2 cellular contexts compared by ENCODE assay signal in the genomic region with DNA sequence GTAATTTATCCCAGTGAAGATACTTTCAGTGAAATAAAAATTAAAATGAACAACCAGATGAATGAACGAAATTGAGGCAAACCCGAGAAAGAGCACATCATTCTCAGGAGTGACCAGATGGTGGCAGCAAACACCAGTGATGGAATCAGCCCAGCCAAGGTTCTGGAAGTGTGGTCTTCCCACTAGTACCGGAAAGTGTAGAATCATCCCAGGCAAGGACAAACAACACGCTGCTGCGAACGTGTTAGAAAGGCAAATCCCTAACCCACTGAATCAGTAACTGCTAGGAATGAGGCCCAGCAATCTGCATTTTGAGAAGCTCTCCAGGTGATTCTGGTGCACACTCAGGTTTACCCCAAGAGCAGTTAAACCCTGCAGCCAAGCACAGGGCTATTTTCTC.
A peak's percentile ranks its signal among the peaks of the same experiment; 100 is the strongest.
TF ChIP-seq lines count a peak whose summit lies in the region.

No MANE protein-coding gene starts in this region.

TF ChIP-seq in HEK293, 187 proteins besides CTCF, POLR2A, EP300 and RAD21:
- TF ChIP-seq ZNF248 (tag by site-specific recombination; IDR thresholded peaks at IDR 0.05), result no peak
- no peak for TF ChIP-seq ZFP37 (tag by site-specific recombination; IDR thresholded peaks at IDR 0.05)
- TF ChIP-seq, protein P1, sequence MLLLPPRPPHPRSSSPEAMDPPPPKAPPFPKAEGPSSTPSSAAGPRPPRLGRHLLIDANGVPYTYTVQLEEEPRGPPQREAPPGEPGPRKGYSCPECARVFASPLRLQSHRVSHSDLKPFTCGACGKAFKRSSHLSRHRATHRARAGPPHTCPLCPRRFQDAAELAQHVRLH (tag by site-specific recombination; IDR thresholded peaks at IDR 0.05), result no peak
- TF ChIP-seq OVOL3 (tag by site-specific recombination; IDR thresholded peaks at IDR 0.05), result no peak
- no peak for TF ChIP-seq ZNF768 (tag by site-specific recombination; IDR thresholded peaks at IDR 0.05)
- TF ChIP-seq, protein P2, sequence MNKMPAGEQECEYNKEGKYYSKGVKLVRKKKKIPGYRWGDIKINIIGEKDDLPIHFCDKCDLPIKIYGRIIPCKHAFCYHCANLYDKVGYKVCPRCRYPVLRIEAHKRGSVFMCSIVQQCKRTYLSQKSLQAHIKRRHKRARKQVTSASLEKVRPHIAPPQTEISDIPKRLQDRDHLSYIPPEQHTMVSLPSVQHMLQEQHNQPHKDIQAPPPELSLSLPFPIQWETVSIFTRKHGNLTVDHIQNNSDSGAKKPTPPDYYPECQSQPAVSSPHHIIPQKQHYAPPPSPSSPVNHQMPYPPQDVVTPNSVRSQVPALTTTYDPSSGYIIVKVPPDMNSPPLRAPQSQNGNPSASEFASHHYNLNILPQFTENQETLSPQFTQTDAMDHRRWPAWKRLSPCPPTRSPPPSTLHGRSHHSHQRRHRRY (tag by site-specific recombination; IDR thresholded peaks at IDR 0.05), result no peak
- no peak for TF ChIP-seq HOXC10 (CRISPR knock-in tag; IDR thresholded peaks at IDR 0.05)
- no peak for TF ChIP-seq ZNF426 (tag by site-specific recombination; IDR thresholded peaks at IDR 0.05)
- TF ChIP-seq YY1 (tag by site-specific recombination; IDR thresholded peaks at IDR 0.05), result no peak
- no peak for TF ChIP-seq ZNF416 (tag by site-specific recombination; IDR thresholded peaks at IDR 0.05)
- no peak for TF ChIP-seq ELK4 (IDR thresholded peaks at IDR 0.05; ENCODE audit: borderline replicate concordance, low read depth, low read length)
- TF ChIP-seq SALL2 (tag by site-specific recombination; IDR thresholded peaks at IDR 0.05; ENCODE audit: borderline replicate concordance), result no peak
- TF ChIP-seq ZNF654 (tag by site-specific recombination; IDR thresholded peaks at IDR 0.05; ENCODE audit: low read depth), result peak; percentile 97
- TF ChIP-seq MEIS1 (CRISPR knock-in tag; IDR thresholded peaks at IDR 0.05; ENCODE audit: borderline replicate concordance), result no peak
- no peak for TF ChIP-seq HOXA7 (CRISPR knock-in tag; IDR thresholded peaks at IDR 0.05; ENCODE audit: borderline replicate concordance)
- no peak for TF ChIP-seq ZNF274 (IDR thresholded peaks at IDR 0.05; ENCODE audit: low read length)
- TF ChIP-seq ZNF274 (tag by site-specific recombination; IDR thresholded peaks at IDR 0.05; ENCODE audit: borderline replicate concordance), result no peak
- TF ChIP-seq, protein P3, sequence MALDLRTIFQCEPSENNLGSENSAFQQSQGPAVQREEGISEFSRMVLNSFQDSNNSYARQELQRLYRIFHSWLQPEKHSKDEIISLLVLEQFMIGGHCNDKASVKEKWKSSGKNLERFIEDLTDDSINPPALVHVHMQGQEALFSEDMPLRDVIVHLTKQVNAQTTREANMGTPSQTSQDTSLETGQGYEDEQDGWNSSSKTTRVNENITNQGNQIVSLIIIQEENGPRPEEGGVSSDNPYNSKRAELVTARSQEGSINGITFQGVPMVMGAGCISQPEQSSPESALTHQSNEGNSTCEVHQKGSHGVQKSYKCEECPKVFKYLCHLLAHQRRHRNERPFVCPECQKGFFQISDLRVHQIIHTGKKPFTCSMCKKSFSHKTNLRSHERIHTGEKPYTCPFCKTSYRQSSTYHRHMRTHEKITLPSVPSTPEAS (tag by site-specific recombination; IDR thresholded peaks at IDR 0.05), result no peak
- TF ChIP-seq ZNF785 (tag by site-specific recombination; IDR thresholded peaks at IDR 0.05), result no peak
- peak; percentile 85 for TF ChIP-seq ZNF600 (tag by site-specific recombination; IDR thresholded peaks at IDR 0.05)
- peak; percentile 50; the same call in 1 of the 2 replicates for TF ChIP-seq ZNF2 (tag by site-specific recombination; IDR thresholded peaks at IDR 0.05)
- no peak for TF ChIP-seq ZNF624 (tag by site-specific recombination; IDR thresholded peaks at IDR 0.05)
- no peak for TF ChIP-seq ZNF404 (tag by site-specific recombination; IDR thresholded peaks at IDR 0.05)
- TF ChIP-seq ZSCAN16 (tag by site-specific recombination; IDR thresholded peaks at IDR 0.05), result no peak
- TF ChIP-seq ZNF239 (tag by site-specific recombination; IDR thresholded peaks at IDR 0.05), result no peak
- TF ChIP-seq ZNF362 (tag by site-specific recombination; IDR thresholded peaks at IDR 0.05), result no peak
TF ChIP-seq in HEK293: peak in this region for 3.

TF ChIP-seq in HepG2, 621 proteins besides CTCF, POLR2A, EP300 and RAD21:
- TF ChIP-seq SRSF4 (IDR thresholded peaks at IDR 0.05; ENCODE audit: low read depth, low read length, poor library complexity, severe bottlenecking) (no peak), MIER2 (CRISPR knock-in tag; IDR thresholded peaks at IDR 0.05) (peak; percentile 19; the same call in 1 of the 2 replicates), ZBTB34 (CRISPR knock-in tag; IDR thresholded peaks at IDR 0.05) (no peak), KDM3A (CRISPR knock-in tag; IDR thresholded peaks at IDR 0.05; ENCODE audit: low read depth) (0 out of 2 replicates have a peak, but pooled peaks have one; percentile 43), STAG1 (CRISPR knock-in tag; IDR thresholded peaks at IDR 0.05) (peak; percentile 94), SMC3 (IDR thresholded peaks at IDR 0.05; ENCODE audit: low read length) (peak; percentile 66), SAP130 (CRISPR knock-in tag; IDR thresholded peaks at IDR 0.05; ENCODE audit: low read depth) (0 out of 2 replicates have a peak, but pooled peaks have one; percentile 29)
- TF ChIP-seq, protein P4, sequence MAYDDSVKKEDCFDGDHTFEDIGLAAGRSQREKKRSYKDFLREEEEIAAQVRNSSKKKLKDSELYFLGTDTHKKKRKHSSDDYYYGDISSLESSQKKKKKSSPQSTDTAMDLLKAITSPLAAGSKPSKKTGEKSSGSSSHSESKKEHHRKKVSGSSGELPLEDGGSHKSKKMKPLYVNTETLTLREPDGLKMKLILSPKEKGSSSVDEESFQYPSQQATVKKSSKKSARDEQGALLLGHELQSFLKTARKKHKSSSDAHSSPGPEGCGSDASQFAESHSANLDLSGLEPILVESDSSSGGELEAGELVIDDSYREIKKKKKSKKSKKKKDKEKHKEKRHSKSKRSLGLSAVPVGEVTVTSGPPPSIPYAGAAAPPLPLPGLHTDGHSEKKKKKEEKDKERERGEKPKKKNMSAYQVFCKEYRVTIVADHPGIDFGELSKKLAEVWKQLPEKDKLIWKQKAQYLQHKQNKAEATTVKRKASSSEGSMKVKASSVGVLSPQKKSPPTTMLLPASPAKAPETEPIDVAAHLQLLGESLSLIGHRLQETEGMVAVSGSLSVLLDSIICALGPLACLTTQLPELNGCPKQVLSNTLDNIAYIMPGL (CRISPR knock-in tag; IDR thresholded peaks at IDR 0.05; ENCODE audit: borderline replicate concordance in 1 of 2, low read depth in 1 of 2), result peak in 1 of 2 experiments; percentile 28; a peak in 1 of 4 replicates
- TF ChIP-seq, protein P5, sequence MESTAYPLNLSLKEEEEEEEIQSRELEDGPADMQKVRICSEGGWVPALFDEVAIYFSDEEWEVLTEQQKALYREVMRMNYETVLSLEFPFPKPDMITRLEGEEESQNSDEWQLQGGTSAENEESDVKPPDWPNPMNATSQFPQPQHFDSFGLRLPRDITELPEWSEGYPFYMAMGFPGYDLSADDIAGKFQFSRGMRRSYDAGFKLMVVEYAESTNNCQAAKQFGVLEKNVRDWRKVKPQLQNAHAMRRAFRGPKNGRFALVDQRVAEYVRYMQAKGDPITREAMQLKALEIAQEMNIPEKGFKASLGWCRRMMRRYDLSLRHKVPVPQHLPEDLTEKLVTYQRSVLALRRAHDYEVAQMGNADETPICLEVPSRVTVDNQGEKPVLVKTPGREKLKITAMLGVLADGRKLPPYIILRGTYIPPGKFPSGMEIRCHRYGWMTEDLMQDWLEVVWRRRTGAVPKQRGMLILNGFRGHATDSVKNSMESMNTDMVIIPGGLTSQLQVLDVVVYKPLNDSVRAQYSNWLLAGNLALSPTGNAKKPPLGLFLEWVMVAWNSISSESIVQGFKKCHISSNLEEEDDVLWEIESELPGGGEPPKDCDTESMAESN (CRISPR knock-in tag; conservative IDR thresholded peaks at IDR 0.05), result 0 out of 2 replicates have a peak, but pooled peaks have one; percentile 34
